ENCODE assay signal across 1 cellular context in genomic region chr17:39687546-39688474, GRCh38.
A peak's percentile ranks its signal among the peaks of the same experiment; 100 is the strongest.
TF ChIP-seq lines count a peak whose summit lies in the region.

TSS of gene PGAP3 (minus strand) at chr17:39688057. CDS start at chr17:39688014, 43 bp downstream.

TF ChIP-seq in K562, 482 proteins besides CTCF, POLR2A, EP300 and RAD21 (continued from another document and continues in another):
- no peak for TF ChIP-seq ID3 (CRISPR knock-in tag; IDR thresholded peaks at IDR 0.05)
- TF ChIP-seq ID3 (tag; IDR thresholded peaks at IDR 0.05) = no peak
- no peak for TF ChIP-seq SMARCE1 (IDR thresholded peaks at IDR 0.05)
- TF ChIP-seq NUFIP1 (IDR thresholded peaks at IDR 0.05; ENCODE audit: partially characterized antibody) = no peak
- no peak for TF ChIP-seq HES1 (IDR thresholded peaks at IDR 0.05; ENCODE audit: low read depth)
- TF ChIP-seq PYGO2 (tag; IDR thresholded peaks at IDR 0.05) = no peak
- no peak for TF ChIP-seq HNRNPLL (IDR thresholded peaks at IDR 0.05; ENCODE audit: low read depth, low read length, poor library complexity, severe bottlenecking)
- TF ChIP-seq RFX7 (CRISPR knock-in tag; IDR thresholded peaks at IDR 0.05) = no peak
- no peak for TF ChIP-seq IRF9 (tag; IDR thresholded peaks at IDR 0.05)
- TF ChIP-seq IRF1 (CRISPR knock-in tag; IDR thresholded peaks at IDR 0.05; ENCODE audit: borderline replicate concordance) = no peak
- TF ChIP-seq MIER1 (IDR thresholded peaks at IDR 0.05; ENCODE audit: low read depth) = no peak
- no peak for TF ChIP-seq CBX2 (IDR thresholded peaks at IDR 0.05; ENCODE audit: insufficient read depth, low read length, poor library complexity, severe bottlenecking)
- TF ChIP-seq ZNF778 (CRISPR knock-in tag; IDR thresholded peaks at IDR 0.05) = no peak
- peak; percentile 85 to 88 for TF ChIP-seq NRF1 (conservative IDR thresholded peaks at IDR 0.05 in 1 of 2, IDR thresholded peaks at IDR 0.05 in 1 of 2)
- no peak for TF ChIP-seq ESRRB (CRISPR knock-in tag; IDR thresholded peaks at IDR 0.05; ENCODE audit: borderline replicate concordance)
- no peak; the same call in 1 of the 2 replicates for TF ChIP-seq ZKSCAN1 (IDR thresholded peaks at IDR 0.05; ENCODE audit: low read depth, low read length)
- no peak for TF ChIP-seq TFE3 (CRISPR knock-in tag; IDR thresholded peaks at IDR 0.05)
- TF ChIP-seq VEZF1 (CRISPR knock-in tag; IDR thresholded peaks at IDR 0.05) = peak; percentile 85
- TF ChIP-seq SMARCA4 (IDR thresholded peaks at IDR 0.05) = no peak
- TF ChIP-seq TEAD2 (tag; IDR thresholded peaks at IDR 0.05) = no peak
- TF ChIP-seq STAG1 (CRISPR knock-in tag; IDR thresholded peaks at IDR 0.05; ENCODE audit: borderline replicate concordance) = no peak
- peak; percentile 10; the same call in 1 of the 2 replicates for TF ChIP-seq JUND (IDR thresholded peaks at IDR 0.05; ENCODE audit: borderline replicate concordance, low read depth, low read length)
- TF ChIP-seq JUND (tag; IDR thresholded peaks at IDR 0.05; ENCODE audit: borderline replicate concordance, low read depth, low read length) = no peak
- no peak for TF ChIP-seq MLX (CRISPR knock-in tag; conservative IDR thresholded peaks at IDR 0.05)
- no peak for TF ChIP-seq NFATC3 (IDR thresholded peaks at IDR 0.05)
- TF ChIP-seq ZNF212 (CRISPR knock-in tag; IDR thresholded peaks at IDR 0.05) = no peak
- TF ChIP-seq NBN (IDR thresholded peaks at IDR 0.05; ENCODE audit: low read depth) = peak; percentile 60
- TF ChIP-seq FOS (IDR thresholded peaks at IDR 0.05; ENCODE audit: extremely low read depth, insufficient read length) = no peak
- 0 out of 2 replicates have a peak, but pooled peaks have one; percentile 36 for TF ChIP-seq MXI1 (IDR thresholded peaks at IDR 0.05; ENCODE audit: low read depth, low read length)
- TF ChIP-seq YBX1 (IDR thresholded peaks at IDR 0.05) = no peak
- no peak for TF ChIP-seq CREB1 (IDR thresholded peaks at IDR 0.05)
- no peak for TF ChIP-seq CREB1 (CRISPR knock-in tag; IDR thresholded peaks at IDR 0.05)
- TF ChIP-seq HMG20B (CRISPR knock-in tag; IDR thresholded peaks at IDR 0.05) = no peak
- peak; percentile 64 to 72; a peak in 3 of 4 replicates for TF ChIP-seq FOXK2 (conservative IDR thresholded peaks at IDR 0.05 in 1 of 2, IDR thresholded peaks at IDR 0.05 in 1 of 2; ENCODE audit: low read depth in 2 of 2)
- TF ChIP-seq CREB5 (CRISPR knock-in tag; IDR thresholded peaks at IDR 0.05) = no peak
- TF ChIP-seq FOXP4 (CRISPR knock-in tag; IDR thresholded peaks at IDR 0.05; ENCODE audit: borderline replicate concordance) = no peak
- no peak for TF ChIP-seq PURB (CRISPR knock-in tag; IDR thresholded peaks at IDR 0.05; ENCODE audit: low read depth)
- TF ChIP-seq ELK1 (CRISPR knock-in tag; IDR thresholded peaks at IDR 0.05) = no peak
- no peak for TF ChIP-seq FOXP1 (CRISPR knock-in tag; IDR thresholded peaks at IDR 0.05)
- TF ChIP-seq CTBP1 (IDR thresholded peaks at IDR 0.05; ENCODE audit: borderline replicate concordance) = peak; percentile 56; the same call in 1 of the 2 replicates
- TF ChIP-seq TAF15 (IDR thresholded peaks at IDR 0.05; ENCODE audit: low read depth, low read length) = no peak
- no peak for TF ChIP-seq USF1 (CRISPR knock-in tag; IDR thresholded peaks at IDR 0.05)
- TF ChIP-seq ZNF644 (tag; IDR thresholded peaks at IDR 0.05; ENCODE audit: low read depth) = no peak
- no peak; a peak in 1 of 4 replicates for TF ChIP-seq SRF (CRISPR knock-in tag; IDR thresholded peaks at IDR 0.05)
- TF ChIP-seq ATF7 (IDR thresholded peaks at IDR 0.05) = peak; percentile 68
- peak; percentile 56; the same call in 1 of the 2 replicates for TF ChIP-seq MYC (IDR thresholded peaks at IDR 0.05; ENCODE audit: low read depth, low read length)
- TF ChIP-seq MYC (CRISPR knock-in tag; IDR thresholded peaks at IDR 0.05; ENCODE audit: borderline replicate concordance, low read depth) = no peak
- TF ChIP-seq ZNF512 (tag; IDR thresholded peaks at IDR 0.05) = no peak
- no peak for TF ChIP-seq ZNF511 (CRISPR knock-in tag; IDR thresholded peaks at IDR 0.05)
- TF ChIP-seq RBBP5 (IDR thresholded peaks at IDR 0.05; ENCODE audit: borderline replicate concordance, insufficient read depth, low read length, poor library complexity, severe bottlenecking) = peak; percentile 84
- no peak for TF ChIP-seq PHB2 (IDR thresholded peaks at IDR 0.05; ENCODE audit: low read depth)
- no peak for TF ChIP-seq JUNB (CRISPR knock-in tag; conservative IDR thresholded peaks at IDR 0.05)
- TF ChIP-seq ARHGAP35 (IDR thresholded peaks at IDR 0.05; ENCODE audit: partially characterized antibody) = no peak
- no peak for TF ChIP-seq ZNF57 (CRISPR knock-in tag; IDR thresholded peaks at IDR 0.05)
- no peak for TF ChIP-seq SMC3 (conservative IDR thresholded peaks at IDR 0.05; ENCODE audit: insufficient read depth, low read depth, low read length)
- no peak for TF ChIP-seq TRIM28 (IDR thresholded peaks at IDR 0.05)
